In genomic region chrX:102720237-102721168, GRCh38 we compare ENCODE assay signal across 8 cellular contexts. TPM values are rescaled to one million over a fixed set of nuclear protein-coding genes. Genes with fewer than 3 reads are reported as not detected.
DNase-seq lines count a peak whose midpoint lies in the region; ATAC-seq and TF ChIP-seq lines count a peak whose summit lies in the region.

Gene GPRASP3 (plus strand): TSS chrX:102720743. CDS start chrX:102748996, 28,253 bp downstream.

- H3K9me3 Mint-ChIP-seq in CD4-positive, CD25-positive, alpha-beta regulatory T cell, result peaks cover 0 to 1% (median 0%) of the 10 kb centered on the region in 7 donors

- no peaks in the 10 kb centered on the region for H3K9me3 ChIP-seq in CD4-positive, CD25-positive, alpha-beta regulatory T cell (ENCODE audit: control insufficient read depth in 2 of 2, low read length in 2 of 2)
- H3K9me3 ChIP-seq in MG63, result no peaks in the 10 kb centered on the region
- H3K9me3 ChIP-seq in body of pancreas, result no peaks in the 10 kb centered on the region
- H3K9me3 ChIP-seq in iPS-15b (ENCODE audit: control insufficient read depth, insufficient read depth, low read length), result no peaks in the 10 kb centered on the region

- no peak for TF ChIP-seq CTCF in body of pancreas (IDR thresholded peaks at IDR 0.05)

- peak; percentile 96 to 97 for ATAC-seq in CD4-positive, CD25-positive, alpha-beta regulatory T cell (ENCODE audit: low read depth in 2 of 2)
- ATAC-seq in GM21528 (IDR thresholded peaks at IDR 0.05; ENCODE audit: low FRiP score, unreplicated experiment) (peak; percentile 95), body of pancreas (peak; percentile 97)

- H3K27ac Mint-ChIP-seq in CD4-positive, CD25-positive, alpha-beta regulatory T cell, result peak within 1 kb of the TSS; percentile 26 to 79 (median 77)

- H3K4me3 ChIP-seq in CD4-positive, CD25-positive, alpha-beta regulatory T cell (ENCODE audit: low read depth, low read length), result peak within 1 kb of the TSS; percentile 80
- peak within 1 kb of the TSS; percentile 52 for H3K4me3 ChIP-seq in MG63
- peak within 1 kb of the TSS in 1 of 2 donors; percentile 25 for H3K4me3 ChIP-seq in body of pancreas
- H3K4me3 ChIP-seq in iPS-15b (ENCODE audit: low read depth, low read length), result peak within 1 kb of the TSS; percentile 53
- peak within 1 kb of the TSS; percentile 20 to 47 (median 34) for H3K4me3 ChIP-seq in skin epidermis

- in situ Hi-C loops in KBM-7 (cut with MboI; ENCODE audit: low pct_unique_long_range_greater_than_20kb, low sequenced_read_pairs), result no loop called here

- DNase-seq in CD4-positive, CD25-positive, alpha-beta regulatory T cell, result peak; percentile 57 to 81 (median 64)
- peak; percentile 77 for DNase-seq in MG63
- DNase-seq in T1000 (lab: John Stamatoyannopoulos, UW), result peak; percentile 25
- peak; percentile 81 to 90 (median 83) for DNase-seq in body of pancreas
- DNase-seq in KBM-7, result no peak

- H3K27me3 Mint-ChIP-seq in CD4-positive, CD25-positive, alpha-beta regulatory T cell, result no peaks in the 10 kb centered on the region

- no peaks in the 10 kb centered on the region for H3K36me3 Mint-ChIP-seq in CD4-positive, CD25-positive, alpha-beta regulatory T cell

- WGBS in body of pancreas, 2 donors, result 0 to 3% methylated on average over 6 to 30 of the region's 31 CpGs

- peaks cover 2 to 20% (median 15%) of the 10 kb centered on the region in 4 donors for H3K4me1 Mint-ChIP-seq in CD4-positive, CD25-positive, alpha-beta regulatory T cell

- H3K4me1 ChIP-seq in CD4-positive, CD25-positive, alpha-beta regulatory T cell (ENCODE audit: control insufficient read depth, insufficient read depth, low read length, poor library complexity, severe bottlenecking), result peaks cover 6% of the 10 kb centered on the region
- H3K4me1 ChIP-seq in body of pancreas (peaks cover 6% of the 10 kb centered on the region), iPS-15b (ENCODE audit: control insufficient read depth, insufficient read depth, low read length) (no peaks in the 10 kb centered on the region)

- no peak within 1 kb of the TSS for H3K27ac ChIP-seq in CD4-positive, CD25-positive, alpha-beta regulatory T cell (ENCODE audit: insufficient read depth, low read length, poor library complexity, severe bottlenecking)
- H3K27ac ChIP-seq in body of pancreas (peak within 1 kb of the TSS; percentile 16 to 47 (median 44)), skin epidermis (peak within 1 kb of the TSS in 11 of 21 experiments; percentile 4 to 65 (median 32))

- H3K36me3 ChIP-seq in CD4-positive, CD25-positive, alpha-beta regulatory T cell (ENCODE audit: control insufficient read depth, insufficient read depth, low read length), result no peaks in the 10 kb centered on the region
- H3K36me3 ChIP-seq in MG63 (no peaks in the 10 kb centered on the region), body of pancreas (replicated peaks in 1 of 2; ENCODE audit: insufficient read depth in 1 of 2, low read depth in 2 of 2) (no peaks in the 10 kb centered on the region), iPS-15b (ENCODE audit: control insufficient read depth, insufficient read depth, low read length) (no peaks in the 10 kb centered on the region)

- H3K27me3 ChIP-seq in CD4-positive, CD25-positive, alpha-beta regulatory T cell (ENCODE audit: control insufficient read depth, insufficient read depth, low read length), result no peaks in the 10 kb centered on the region
- H3K27me3 ChIP-seq in MG63 (no peaks in the 10 kb centered on the region), body of pancreas (no peaks in the 10 kb centered on the region), iPS-15b (ENCODE audit: control insufficient read depth, insufficient read depth, low read length) (no peaks in the 10 kb centered on the region)

- TF ChIP-seq POLR2A in body of pancreas (IDR thresholded peaks at IDR 0.05), result peak in 2 of 3 donors; percentile 49 to 56

- peak within 1 kb of the TSS; percentile 87 to 97 (median 94) for H3K4me3 Mint-ChIP-seq in CD4-positive, CD25-positive, alpha-beta regulatory T cell

- H3K9ac ChIP-seq in iPS-15b (ENCODE audit: low read depth, low read length), result no peak within 1 kb of the TSS

- intact Hi-C loops in body of pancreas (cut with DNase I), result no loop called here

RNA-seq across cellular contexts. Expression of gene GPRASP3, which starts in this region (rescaled TPM):
- 2.1 TPM for total RNA-seq in CD4-positive, CD25-positive, alpha-beta regulatory T cell
- 1 to 10 TPM in 2 of 4 donors, under 1 TPM in 2; 0.30 to 2.0 (median 0.98) TPM for polyA plus RNA-seq in CD4-positive, CD25-positive, alpha-beta regulatory T cell
- 0.95 and 1.9 TPM in 2 replicates for total RNA-seq in MG63 (2014; rRNA removed; shearing (Covaris generic); ENCODE audit: low replicate concordance)
- 1 to 10 TPM in 1 of 2 donors, under 1 TPM in 1; 0.99 to 3.6 TPM for total RNA-seq in body of pancreas
